Comparison of ENCODE assay signal across 8 cellular contexts in genomic region chr14:45790293-45790692, GRCh38.
"Had no signal": no experiment of that assay in that cellular context is flagged by ENCODE, and none has a peak within 500 bp of the region (broad histone marks: within the 10 kb centered on the region; RNA-seq: fewer than 3 reads in every experiment).

No MANE protein-coding gene starts in this region.

- FAIRE-seq: G401.6, GM12878, GM12891, GM12892, GM18507, GM19239 had no signal

- DNase-seq: GDM1, GF-D8 had no signal

- ATAC-seq: GM12878 had no signal

- H3K4me3 ChIP-seq: GM12878 had no signal
